ENCODE assay signal across 8 cellular contexts in genomic region chr3:138774529-138775253, GRCh38.
DNase-seq lines count a peak whose midpoint lies in the region; ATAC-seq and TF ChIP-seq lines count a peak whose summit lies in the region.

No MANE protein-coding gene starts in this region.

- TF ChIP-seq CTCF in BJ (IDR thresholded peaks at IDR 0.05; ENCODE audit: insufficient read depth, low read depth, low read length): no peak
- peak; percentile 9 for TF ChIP-seq CTCF in RWPE2 (IDR thresholded peaks at IDR 0.05; ENCODE audit: poor library complexity, severe bottlenecking)
- no peak for TF ChIP-seq CTCF in WERI-Rb-1 (IDR thresholded peaks at IDR 0.05; ENCODE audit: low read depth, low read length)

- H3K9me3 ChIP-seq in RWPE2 (ENCODE audit: severe bottlenecking) (no peaks in the 10 kb centered on the region), muscle layer of colon (ENCODE audit: low read length) (no peaks in the 10 kb centered on the region), WERI-Rb-1 (ENCODE audit: severe bottlenecking) (no peaks in the 10 kb centered on the region)

- peaks cover 20% of the 10 kb centered on the region for H3K4me1 ChIP-seq in RWPE2 (ENCODE audit: insufficient read depth, poor library complexity, severe bottlenecking)
- peaks cover 18% of the 10 kb centered on the region for H3K4me1 ChIP-seq in muscle layer of colon (ENCODE audit: insufficient read depth, low read length)

- DNase-seq in BJ (ENCODE audit: low read depth) (peak; percentile 99), M059J (ENCODE audit: low read depth) (peak; percentile 100), RWPE2 (ENCODE audit: low spot score) (peak; percentile 76), epidermal melanocyte (ENCODE audit: insufficient read length, low spot score) (peak; percentile 74), WERI-Rb-1 (no peak), 8988T (no peak)

- CTCF ChIA-PET in BJ (lab: Yijun Ruan, JAX): interaction anchor here (0.5 to 2.0 kb wide), 3 partner anchors 66 to 460 kb away, joined by 3 to 9 read pairs (median 3); no protein-coding TSS in a partner anchor

- no peaks in the 10 kb centered on the region for H3K27me3 ChIP-seq in BJ (ENCODE audit: control insufficient read depth, insufficient read depth, low read length)
- no peaks in the 10 kb centered on the region for H3K27me3 ChIP-seq in RWPE2 (ENCODE audit: insufficient read depth, poor library complexity, severe bottlenecking)
- H3K27me3 ChIP-seq in muscle layer of colon (ENCODE audit: control insufficient read depth in 1 of 2, insufficient read depth in 2 of 2, low read length in 2 of 2): no peaks in the 10 kb centered on the region
- H3K27me3 ChIP-seq in WERI-Rb-1 (ENCODE audit: insufficient read depth, low read depth, severe bottlenecking): no peaks in the 10 kb centered on the region

- POLR2A ChIA-PET in BJ (lab: Charles Lee): interaction anchor here (1.1 kb wide), 1 partner anchor 11 kb away, joined by 3 read pairs; no protein-coding TSS in a partner anchor

- ATAC-seq in GM19395 (IDR thresholded peaks at IDR 0.05; ENCODE audit: unreplicated experiment) (peak; percentile 61), RWPE2 (ENCODE audit: low read depth) (peak; percentile 99)

- no peaks in the 10 kb centered on the region for H3K36me3 ChIP-seq in BJ (ENCODE audit: control insufficient read depth, insufficient read depth, low read length)
- H3K36me3 ChIP-seq in RWPE2 (ENCODE audit: low read depth): no peaks in the 10 kb centered on the region
- H3K36me3 ChIP-seq in muscle layer of colon (ENCODE audit: insufficient read depth, low read length): no peaks in the 10 kb centered on the region
- no peaks in the 10 kb centered on the region for H3K36me3 ChIP-seq in WERI-Rb-1

- H3K9ac ChIP-seq in muscle layer of colon (ENCODE audit: low read length): no peak overlapping the region

- H3K27ac ChIP-seq in RWPE2 (ENCODE audit: poor library complexity, severe bottlenecking) (peak overlapping the region; percentile 70), muscle layer of colon (ENCODE audit: low read depth, low read length) (peak overlapping the region; percentile 70), WERI-Rb-1 (no peak overlapping the region)

- no peak overlapping the region for H3K4me3 ChIP-seq in BJ (ENCODE audit: low read depth, low read length)
- no peak overlapping the region for H3K4me3 ChIP-seq in RWPE2 (ENCODE audit: severe bottlenecking)
- H3K4me3 ChIP-seq in muscle layer of colon (ENCODE audit: low read depth in 1 of 2, low read length in 2 of 2): no peak overlapping the region
- H3K4me3 ChIP-seq in WERI-Rb-1 (ENCODE audit: low read depth, low read length): no peak overlapping the region

Comparison
In these comparisons a context has a peak if more than half of its experiments do, and no peak if none do; other contexts are left out.
1. DNase-seq: peak in BJ (single experiment), M059J (single experiment), RWPE2 (single experiment) and epidermal melanocyte (single experiment); none in WERI-Rb-1 (single experiment) and 8988T (single experiment).